18 cellular contexts compared by ENCODE assay signal in genomic region chr6:95143408-95144180, GRCh38.
"Had no signal": no experiment of that assay in that cellular context is flagged by ENCODE, and none has a peak within 500 bp of the region (broad histone marks: within the 10 kb centered on the region; RNA-seq: fewer than 3 reads in every experiment).

No MANE protein-coding gene starts in this region.

- H3K4me1 ChIP-seq: ascending aorta, colonic mucosa, foreskin keratinocyte, thyroid gland had no signal

- H3K4me3 ChIP-seq: ascending aorta, colonic mucosa, thyroid gland had no signal

- H3K27ac ChIP-seq: ascending aorta, colonic mucosa, foreskin keratinocyte, thyroid gland had no signal

- H3K27me3 ChIP-seq: ascending aorta, colonic mucosa, foreskin keratinocyte, thyroid gland had no signal

- ATAC-seq: left colon had no signal

- H3K36me3 ChIP-seq: ascending aorta, colonic mucosa, thyroid gland had no signal

- DNase-seq: activated CD4-positive, CD25-positive, alpha-beta regulatory T cell treated with anti-CD3 and anti-CD28 coated beads, Interleukin-2, amount 50 U/mL, for 72 hours; activated CD8-positive, alpha-beta memory T cell treated with anti-CD3 and anti-CD28 coated beads for 24 hours; activated CD8-positive, alpha-beta memory T cell treated with anti-CD3 and anti-CD28 coated beads, Interleukin-2, amount 50 U/mL, for 48 hours; activated effector memory CD4-positive, alpha-beta T cell treated with Interleukin-2 at 50 U/mL for 16 hours; activated T-cell treated with anti-CD3 and anti-CD28 coated beads, Interleukin-2, amount 50 U/mL, for 48 hours; colonic mucosa; endodermal cell; hypothalamus; islet precursor cell; left colon; mammary epithelial cell; nephron progenitor cell; nucleus accumbens; stimulated activated naive CD4-positive, alpha-beta T cell treated with Interleukin-2 at 50 U/mL for 16 hours; T-helper 9 cell; thyroid gland had no signal
